In genomic region chr12:121209629-121210572, GRCh38 we compare ENCODE assay signal across 8 cellular contexts. TPM values are rescaled to one million over a fixed set of nuclear protein-coding genes. Genes with fewer than 3 reads are reported as not detected.
DNase-seq lines count a peak whose midpoint lies in the region; ATAC-seq and TF ChIP-seq lines count a peak whose summit lies in the region.

Gene P2RX4, plus strand, starts transcription at chr12:121210129. Its CDS starts 36 bp downstream, at chr12:121210165.

- H3K36me3 Mint-ChIP-seq in chondrocyte (ENCODE audit: low read depth): no peaks in the 10 kb centered on the region

- H3K4me3 Mint-ChIP-seq in chondrocyte (ENCODE audit: unreplicated experiment): peak within 1 kb of the TSS; percentile 74

- peak within 1 kb of the TSS; percentile 91 for H3K27ac ChIP-seq in layer of hippocampus (ENCODE audit: low read depth, low read length)

- H3K27me3 ChIP-seq in layer of hippocampus (ENCODE audit: control insufficient read depth, insufficient read depth, low read length): no peaks in the 10 kb centered on the region

- peak within 1 kb of the TSS; percentile 81 for H3K27ac Mint-ChIP-seq in chondrocyte (ENCODE audit: unreplicated experiment)

- H3K9me3 Mint-ChIP-seq in chondrocyte (ENCODE audit: low read depth): no peaks in the 10 kb centered on the region

- H3K4me1 Mint-ChIP-seq in chondrocyte (ENCODE audit: low read depth): peaks cover 23% of the 10 kb centered on the region

- DNase-seq in AG08396 (ENCODE audit: low spot score) (peak; percentile 87), NCI-H226 (peak; percentile 62), chondrocyte (ENCODE audit: low spot score) (no peak)
- DNase-seq in activated CD4-positive, alpha-beta T cell treated with anti-CD3 and anti-CD28 coated beads for 1 hour: peak; percentile 78
- DNase-seq in stimulated activated CD4-positive, alpha-beta T cell treated with anti-CD3 and anti-CD28 coated beads, Interleukin-1b, Interleukin-23, amount 100 ng/mL, for 48 hours: peak; percentile 87

- no peaks in the 10 kb centered on the region for H3K27me3 Mint-ChIP-seq in chondrocyte (ENCODE audit: low read depth)

- peak; percentile 69 for TF ChIP-seq CTCF in chondrocyte (IDR thresholded peaks at IDR 0.05)

- ATAC-seq in GM18907 (IDR thresholded peaks at IDR 0.05; ENCODE audit: unreplicated experiment) (peak; percentile 88), HG03139 (IDR thresholded peaks at IDR 0.05; ENCODE audit: unreplicated experiment) (peak; percentile 82)

RNA-seq across cellular contexts. Expression of gene P2RX4, which starts in this region (rescaled TPM):
- 14.7 to 23.3 TPM (median 20.7 TPM) in 3 replicates for total RNA-seq in chondrocyte
